ENCODE assay signal across 8 cellular contexts in genomic region chr7:157136372-157136771, GRCh38. TPM values are rescaled to one million over a fixed set of nuclear protein-coding genes. Genes with fewer than 3 reads are reported as not detected.
A peak's percentile ranks its signal among the peaks of the same experiment; 100 is the strongest.
DNase-seq lines count a peak whose midpoint lies in the region; ATAC-seq and TF ChIP-seq lines count a peak whose summit lies in the region.

No MANE protein-coding gene starts in this region.

- DNase-seq in AG09309 (ENCODE audit: low read depth) (peak; percentile 53), HEK293T (ENCODE audit: extremely low spot score) (no peak), SIG-M5 treated with dmso at 0.1 percent for 504 hours (lab: John Stamatoyannopoulos, UW; ENCODE audit: unreplicated experiment) (peak; percentile 86), fibroblast of the aortic adventitia (ENCODE audit: low read depth) (peak; percentile 92), amygdala (lab: John Stamatoyannopoulos, UW) (no peak), psoas muscle (no peak)
- no peak for DNase-seq in stimulated activated CD8-positive, alpha-beta memory T cell treated with anti-CD3 and anti-CD28 coated beads, Interleukin-4, amount 100 ng/mL, for 48 hours

- TF ChIP-seq CTCF in AG09309 (IDR thresholded peaks at IDR 0.05; ENCODE audit: control insufficient read depth, insufficient read depth, low read depth, low read length, missing control alignments) (peak; percentile 33), fibroblast of the aortic adventitia (IDR thresholded peaks at IDR 0.05; ENCODE audit: insufficient read depth, low read length) (peak; percentile 43), psoas muscle (IDR thresholded peaks at IDR 0.05) (no peak)

- H3K4me1 ChIP-seq in psoas muscle: peaks cover 17% of the 10 kb centered on the region

- CTCF ChIA-PET in HEK293T (lab: Yijun Ruan, JAX): no interaction called here

- no peak overlapping the region for H3K4me3 ChIP-seq in AG09309 (ENCODE audit: control insufficient read depth, low read depth, low read length)
- H3K4me3 ChIP-seq in fibroblast of the aortic adventitia (ENCODE audit: low read depth, low read length): no peak overlapping the region
- no peak overlapping the region for H3K4me3 ChIP-seq in psoas muscle

- 42 to 52% (median 45%) methylated on average over 4 of the region's 4 CpGs for WGBS in psoas muscle, 3 donors

- H3K36me3 ChIP-seq in psoas muscle (ENCODE audit: insufficient read depth in 1 of 2, low read depth in 1 of 2): peaks cover 0 to 4% of the 10 kb centered on the region in 2 donors

- peaks cover 0 to 2% (median 1%) of the 10 kb centered on the region in 3 donors for H3K27me3 ChIP-seq in psoas muscle (ENCODE audit: insufficient read depth in 3 of 3, low read length in 2 of 3)

- ATAC-seq in GM19452 (IDR thresholded peaks at IDR 0.05; ENCODE audit: unreplicated experiment) (no peak), psoas muscle (no peak)

- POLR2A ChIA-PET in HEK293T (lab: Yijun Ruan, JAX): interaction anchor here (1.0 kb wide), 2 partner anchors 15 to 126 kb away, joined by 3 to 4 read pairs; partner anchors contain the start of gene MNX1

- no peak overlapping the region for H3K27ac ChIP-seq in psoas muscle

- intact Hi-C loops in psoas muscle (cut with DNase I): no loop called here

- H3K9me3 ChIP-seq in psoas muscle: no peaks in the 10 kb centered on the region

TF ChIP-seq in HEK293T, 16 proteins besides CTCF, POLR2A, EP300 and RAD21:
- TF ChIP-seq ZNF384 (IDR thresholded peaks at IDR 0.05) (0 out of 2 replicates have a peak, but pooled peaks have one; percentile 12), CTBP1 (IDR thresholded peaks at IDR 0.05; ENCODE audit: borderline replicate concordance) (no peak)

RNA-seq across cellular contexts. Expression of gene UBE3C, which starts 2.4 kb away (rescaled TPM):
- total RNA-seq in fibroblast of the aortic adventitia (ENCODE audit: low replicate concordance): 56.6 and 81.3 TPM in 2 replicates
- total RNA-seq in psoas muscle: 10 to 100 TPM; 51.7 to 69.7 (median 60.5) TPM
- polyA plus RNA-seq in psoas muscle: 10 to 100 TPM; 31.9 to 94.2 (median 45.1) TPM

Comparison
In these comparisons a context has a peak if more than half of its experiments do, and no peak if none do; other contexts are left out.
1. DNase-seq: peak in AG09309 (single experiment), SIG-M5 treated with dmso at 0.1 percent for 504 hours (single experiment) and fibroblast of the aortic adventitia (single experiment); none in HEK293T (single experiment), stimulated activated CD8-positive, alpha-beta memory T cell treated with anti-CD3 and anti-CD28 coated beads, Interleukin-4, amount 100 ng/mL, for 48 hours (single experiment), amygdala (0 of 56) and psoas muscle (0 of 2).